Comparison of ENCODE assay signal across 18 cellular contexts in the genomic region with DNA sequence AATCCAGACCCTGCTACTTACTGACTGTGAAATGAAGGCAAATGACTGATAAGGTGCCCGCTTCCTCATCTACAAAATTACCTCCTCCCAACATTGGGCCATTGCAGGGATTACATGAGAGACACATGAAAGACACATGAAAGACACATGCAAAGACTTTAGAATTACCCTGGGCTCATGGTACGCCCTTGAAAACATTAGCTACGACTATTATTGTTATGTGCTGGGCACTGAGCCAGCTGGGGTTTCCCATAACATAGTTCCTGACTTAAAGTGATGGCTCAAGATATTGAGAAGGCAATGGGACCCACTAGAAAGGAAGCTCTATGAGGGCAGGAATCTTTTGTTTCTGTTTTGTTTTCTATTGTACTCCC. TPM values are rescaled to one million over a fixed set of nuclear protein-coding genes. Genes with fewer than 3 reads are reported as not detected.
"Had no signal": no experiment of that assay in that cellular context is flagged by ENCODE, and none has a peak within 500 bp of the region (broad histone marks: within the 10 kb centered on the region; RNA-seq: fewer than 3 reads in every experiment).

No MANE protein-coding gene starts in this region.

- ATAC-seq: Panc1, PC-3, T-cell had no signal

- H3K27ac ChIP-seq: HL-60, RWPE1 had no signal

- DNase-seq: KBM-7; NCI-H1092; NCI-H1105 treated with DMSO at 0.1 percent for 48 hours; NCI-H1417 treated with DMSO at 0.1 percent for 48 hours; NCI-H1930; NCI-H2107; NCI-H226; NCI-H446; NCI-H510A; NCI-H524 treated with DMSO at 0.1 percent for 48 hours; NK-92 treated with Interleukin-12 subunit alpha and Interleukin-12 subunit beta, amount 100 ng/mL, for 24 hours; PC-3; SW 1271; T-cell had no signal

RNA-seq across cellular contexts. Expression of gene KANK4, which starts 43.7 kb away (rescaled TPM):
- polyA plus RNA-seq: IgD-negative memory B cell had no signal
